7 cellular contexts compared by ENCODE assay signal in genomic region chr18:9997711-9998110, GRCh38.
"Had no signal": no experiment of that assay in that cellular context is flagged by ENCODE, and none has a peak within 500 bp of the region (broad histone marks: within the 10 kb centered on the region; RNA-seq: fewer than 3 reads in every experiment).

No MANE protein-coding gene starts in this region.

- H3K9ac ChIP-seq: KMS-11 had no signal

- H3K4me2 ChIP-seq: GM23338, KMS-11 had no signal

- DNase-seq: H9, HCEC 1CT, IMR-90, KBM-7 had no signal

- H3K4me3 ChIP-seq: GM23338 had no signal

- H3K27ac Mint-ChIP-seq: GM23338, H9 had no signal

- H3K27ac ChIP-seq: HL-60, KMS-11 had no signal

- H3K4me1 Mint-ChIP-seq: GM23338, H9 had no signal

- H3K4me3 Mint-ChIP-seq: GM23338, H9 had no signal
